27 cellular contexts compared by ENCODE assay signal in genomic region chr6:123812621-123813020, GRCh38. TPM values are rescaled to one million over a fixed set of nuclear protein-coding genes. Genes with fewer than 3 reads are reported as not detected.
"Had no signal": no experiment of that assay in that cellular context is flagged by ENCODE, and none has a peak within 500 bp of the region (broad histone marks: within the 10 kb centered on the region; RNA-seq: fewer than 3 reads in every experiment).

No MANE protein-coding gene starts in this region.

- H3K4me3 ChIP-seq: adrenal gland, breast epithelium, coronary artery, esophagus squamous epithelium, gastroesophageal sphincter, heart left ventricle, lower lobe of right lung, right lobe of liver, stomach, thoracic aorta, vagina had no signal

- H3K27ac ChIP-seq: adrenal gland, breast epithelium, coronary artery, esophagus squamous epithelium, gastroesophageal sphincter, heart left ventricle, lower lobe of right lung, right lobe of liver, stomach, thoracic aorta, vagina had no signal

- H3K4me1 ChIP-seq: adrenal gland, breast epithelium, esophagus squamous epithelium, gastroesophageal sphincter, heart left ventricle, lower lobe of right lung, right lobe of liver, stomach, vagina had no signal

- H3K27me3 ChIP-seq: breast epithelium, gastroesophageal sphincter, right lobe of liver, vagina had no signal

- DNase-seq: activated CD4-positive, alpha-beta T cell treated with anti-CD3 and anti-CD28 coated beads, Interleukin-2, amount 50 U/mL, for 48 hours; activated CD8-positive, alpha-beta memory T cell treated with anti-CD3 and anti-CD28 coated beads, Interleukin-2, amount 50 U/mL, for 48 hours; activated naive CD4-positive, alpha-beta T cell; activated T-cell treated with anti-CD3 and anti-CD28 coated beads, Interleukin-2, amount 50 U/mL, for 4 hours; adrenal gland; endodermal cell; esophagus squamous epithelium; heart left ventricle; lower lobe of right lung; naive thymus-derived CD4-positive, alpha-beta T cell; occipital lobe; posterior cingulate gyrus; right lobe of liver; small intestine; stimulated activated CD4-positive, alpha-beta T cell treated with anti-CD3 and anti-CD28 coated beads, Interleukin-2, amount 100 ng/mL, for 24 hours; stomach; T-helper 9 cell had no signal

- H3K36me3 ChIP-seq: adrenal gland, breast epithelium, esophagus squamous epithelium, gastroesophageal sphincter, heart left ventricle, lower lobe of right lung, right lobe of liver, stomach, thoracic aorta, vagina had no signal

- ATAC-seq: activated T-cell treated with anti-CD3 and anti-CD28 coated beads, Interleukin-2, amount 50 U/mL, for 4 hours; gastroesophageal sphincter; heart left ventricle; left lobe of liver; lower lobe of right lung; naive thymus-derived CD4-positive, alpha-beta T cell; right lobe of liver; stimulated activated effector memory CD8-positive, alpha-beta T cell treated with anti-CD3 and anti-CD28 coated beads, Interleukin-12 subunit alpha, Interleukin-12 subunit beta, amount 100 ng/mL, for 72 hours; WTC11 had no signal

- H3K9me3 ChIP-seq: adrenal gland, breast epithelium, esophagus squamous epithelium, gastroesophageal sphincter, heart left ventricle, lower lobe of right lung, right lobe of liver, stomach, thoracic aorta, vagina had no signal

RNA-seq across cellular contexts. Expression of gene NKAIN2, which starts 9.0 kb away (rescaled TPM):
- total RNA-seq: activated CD8-positive, alpha-beta memory T cell treated with anti-CD3 and anti-CD28 coated beads for 36 hours; activated T-cell treated with anti-CD3 and anti-CD28 coated beads, Interleukin-2, amount 50 U/mL, for 4 hours; activated T-helper 2 cell treated with anti-CD3 and anti-CD28 coated beads, Interferon-gamma antibody, Interleukin-2, Interleukin-4, amounts not matched to agents 10 μg/mL and 5 μg/mL and 100 μg/mL, durations not matched to agents 14 hours and 24 hours and 36 hours; left lobe of liver; vagina had no signal
